28 cellular contexts compared by ENCODE assay signal in the genomic region with DNA sequence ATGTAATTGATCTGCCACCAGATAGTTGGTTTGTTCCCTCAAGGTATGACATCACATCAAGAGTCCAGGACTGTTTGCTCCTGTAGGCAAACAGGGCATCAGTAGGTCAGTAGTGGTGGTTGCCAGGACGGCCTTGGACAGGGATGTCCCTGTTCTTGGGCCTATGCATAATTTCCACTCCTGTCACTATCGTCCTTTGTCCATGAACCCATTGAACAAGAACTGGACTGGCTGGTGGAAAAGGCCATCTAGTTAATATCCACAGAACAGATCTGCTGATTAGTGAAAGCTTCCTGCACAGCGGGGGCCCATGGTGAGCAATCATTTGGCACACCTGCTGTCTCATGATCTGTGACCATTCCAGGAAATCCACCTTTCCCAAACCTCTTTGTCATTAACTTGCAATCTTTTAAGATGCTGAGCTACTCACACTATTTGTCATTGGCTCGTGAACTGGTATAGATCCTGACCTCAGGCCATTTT. TPM values are rescaled to one million over a fixed set of nuclear protein-coding genes. Genes with fewer than 3 reads are reported as not detected.
DNase-seq lines count a peak whose midpoint lies in the region; ATAC-seq, FAIRE-seq and TF ChIP-seq lines count a peak whose summit lies in the region.
"Had no signal": no experiment of that assay in that cellular context is flagged by ENCODE, and none has a peak within 500 bp of the region (broad histone marks: within the 10 kb centered on the region; RNA-seq: fewer than 3 reads in every experiment).

No MANE protein-coding gene starts in this region.

- in situ Hi-C loops in GM12878 (cut with MboI) = no loop called here

- intact Hi-C loops in GM12878 (cut with micrococcal nuclease; ENCODE audit: unreplicated experiment) = no loop called here

- no peak overlapping the region for H2AFZ ChIP-seq in GM12878 (ENCODE audit: control insufficient read depth, low read depth, low read length)
- H2AFZ ChIP-seq: GM23248, hepatocyte had no signal

- no peak for TF ChIP-seq RAD21 in GM12878 (IDR thresholded peaks at IDR 0.05; ENCODE audit: insufficient read depth, low read depth, low read length)

- ATAC-seq in GM12878 (no peak), GM18505 (IDR thresholded peaks at IDR 0.05; ENCODE audit: unreplicated experiment) (no peak)
- ATAC-seq: foreskin keratinocyte had no signal

- no peak for TF ChIP-seq EP300 in GM12878 (IDR thresholded peaks at IDR 0.05; ENCODE audit: borderline replicate concordance in 1 of 2, control insufficient read depth in 1 of 2, low read depth in 2 of 2, low read length in 2 of 2)

- no peak overlapping the region for H3K27ac ChIP-seq in GM12878 (ENCODE audit: control insufficient read depth, insufficient read depth)
- H3K27ac ChIP-seq: 22Rv1, foreskin keratinocyte, GM23248, hepatocyte, left ventricle myocardium inferior, sigmoid colon, upper lobe of left lung had no signal

- RAD21 ChIA-PET in GM12878 (lab: Charles Lee; ENCODE audit: unreplicated experiment) = no interaction called here

- FAIRE-seq in GM12878 (lab: Jason Lieb, UNC) = peak; percentile 38

- CTCF ChIA-PET in GM12878 (lab: Yijun Ruan, JAX) = interaction anchor here (1.3 kb wide), 1 partner anchor 12 kb away, joined by 4 read pairs; a partner anchor contains a TSS

- no peaks in the 10 kb centered on the region for H3K79me2 ChIP-seq in GM12878 (ENCODE audit: control insufficient read depth, insufficient read depth, low read length)
- H3K79me2 ChIP-seq: hepatocyte had no signal

- no TSS peak for BruUV-seq in GM12878 (replicated peaks; lab: Mats Ljungman, UMichigan)

- H3K36me3 ChIP-seq in GM12878 (ENCODE audit: control insufficient read depth in 2 of 2, insufficient read depth in 2 of 2, low read length in 1 of 2) = no peaks in the 10 kb centered on the region
- H3K36me3 ChIP-seq: left ventricle myocardium inferior, sigmoid colon, upper lobe of left lung had no signal

- TF ChIP-seq CTCF in GM12878 (IDR thresholded peaks at IDR 0.05 in 2 of 3, conservative IDR thresholded peaks at IDR 0.05 in 1 of 3; ENCODE audit: control insufficient read depth in 2 of 3, extremely low read depth in 1 of 3, insufficient read depth in 1 of 3, low read depth in 3 of 3, low read length in 3 of 3) = no peak

- SMC1A ChIA-PET in GM12878 (lab: Charles Lee; ENCODE audit: uncharacterized antibody, unreplicated experiment) = interaction anchor here (0.6 kb wide), 1 partner anchor 235 kb away, joined by 3 read pairs; no protein-coding TSS in a partner anchor

- DNase-seq in NCI-H1417 (lab: John Stamatoyannopoulos, UW) (peak in 2 of 3 experiments; percentile 4 to 26), NCI-H1417 treated with DMSO at 0.1 percent for 48 hours (lab: John Stamatoyannopoulos, UW) (no peak), GM12878 (ENCODE audit: low read depth, low spot score) (no peak), mucosa of gallbladder (ENCODE audit: low spot score) (peak; percentile 53)
- DNase-seq in stimulated activated CD4-positive, alpha-beta T cell treated with anti-CD3 and anti-CD28 coated beads, Interleukin-12 subunit alpha, Interleukin-12 subunit beta, amount 100 ng/mL, for 4 hours = no peak
- DNase-seq: activated CD4-positive, alpha-beta T cell treated with anti-CD3 and anti-CD28 coated beads for 48 hours; activated naive CD4-positive, alpha-beta T cell treated with anti-CD3 and anti-CD28 coated beads, Interleukin-2, amount 10 ng/mL, durations not matched to agents 7 days and 5 days; anterior cingulate cortex; cerebellar nuclear complex; DND-41; GM23248; immature natural killer cell; Karpas-422; left ventricle myocardium inferior; NCI-H1048; NCI-H2081 treated with DMSO at 0.1 percent for 48 hours; sigmoid colon; upper lobe of left lung had no signal

- H3K4me3 ChIP-seq in GM12878 = no peak overlapping the region
- H3K4me3 ChIP-seq: GM23248, hepatocyte, left ventricle myocardium inferior, sigmoid colon, upper lobe of left lung had no signal

- POLR2A ChIA-PET in GM12878 (lab: Charles Lee) = no interaction called here

- TF ChIP-seq POLR2A in GM12878 (IDR thresholded peaks at IDR 0.05; ENCODE audit: low read depth, low read length) (no peak), GM18505 (IDR thresholded peaks at IDR 0.05; ENCODE audit: borderline replicate concordance, extremely low read depth, insufficient read depth, insufficient read length) (no peak)

- no peaks in the 10 kb centered on the region for H3K27me3 ChIP-seq in GM12878 (replicated peaks in 1 of 2; ENCODE audit: control insufficient read depth in 2 of 2, insufficient read depth in 2 of 2, low read length in 1 of 2)
- H3K27me3 ChIP-seq: hepatocyte, sigmoid colon, upper lobe of left lung had no signal

- H3K4me2 ChIP-seq in GM12878 (ENCODE audit: control insufficient read depth, insufficient read depth) = no peak overlapping the region
- H3K4me2 ChIP-seq: hepatocyte had no signal

- no peaks in the 10 kb centered on the region for H3K9me3 ChIP-seq in GM12878 (replicated peaks; ENCODE audit: control insufficient read depth, insufficient read depth, low read length)
- H3K9me3 ChIP-seq: left ventricle myocardium inferior, sigmoid colon, upper lobe of left lung had no signal

- no peak overlapping the region for H3K9ac ChIP-seq in GM12878 (ENCODE audit: control insufficient read depth, insufficient read depth, low read length)
- H3K9ac ChIP-seq: GM23248 had no signal

- no peaks in the 10 kb centered on the region for H4K20me1 ChIP-seq in GM12878 (ENCODE audit: control insufficient read depth, insufficient read depth)

- H3K4me1 ChIP-seq in GM12878 (ENCODE audit: control insufficient read depth, insufficient read depth, low read length) = no peaks in the 10 kb centered on the region
- H3K4me1 ChIP-seq: foreskin keratinocyte, left ventricle myocardium inferior, upper lobe of left lung had no signal

- WGBS in GM12878 (ENCODE audit: insufficient coverage, insufficient replicate concordance, low lambda C conversion rate, missing lambda C conversion rate) = 43% methylated on average over 4 of the region's 4 CpGs

RNA-seq across cellular contexts. Expression of a gene that starts 12.4 kb away (rescaled TPM):
- total RNA-seq in GM12878 (2013; cell fraction: nucleolus; rRNA removed) = 114 and 128 TPM in 2 replicates
- total RNA-seq in GM12878 (2014; rRNA removed) (23.3 and 25.1 TPM in 2 replicates), GM12878 (2014; rRNA removed; fragmentation: Illumina TruSeq; extraction: Trizol) (22.3 and 22.7 TPM in 2 replicates), GM12878 (2021) (23.9 and 25.2 TPM in 2 replicates), mucosa of gallbladder (101 TPM)
- polyA plus RNA-seq in GM12878 (2011; ENCODE audit: low read depth) = 13.3 TPM
- polyA plus RNA-seq in GM12878 (2011; rRNA removed) (32.8 and 39.7 TPM in 2 replicates), GM12878 (2014; fragmentation: Illumina TruSeq; extraction: Trizol) (22.5 and 27.4 TPM in 2 replicates), GM12878 (2014; fragmentation: Nextera tagmentation; extraction: Ambion mirVana) (1 to 10 TPM; 3.0 to 4.9 TPM), GM12878 (2014; rRNA removed) (25.4 and 28.5 TPM in 2 replicates), GM12878 (2016; fragmentation: Nextera tagmentation; extraction: Ambion mirVana) (10 to 100 TPM; 18.2 to 20.2 TPM)
- 34.8 and 37.6 TPM in 2 replicates for polyA plus RNA-seq in GM12878 (2011; cell fraction: cytosol; rRNA removed)
- polyA plus RNA-seq in GM12878 (2011; cell fraction: nucleus; rRNA removed) = 76.6 and 77.5 TPM in 2 replicates
- 22.3 and 31.1 TPM in 2 replicates for polyA plus RNA-seq in GM12878 (2012)
- 18.5 and 31.0 TPM in 2 replicates for polyA minus RNA-seq in GM12878 (2011; rRNA and poly(A)+ RNA removed)
- 9.3 and 12.7 TPM in 2 replicates for polyA minus RNA-seq in GM12878 (2011; cell fraction: cytosol; rRNA and poly(A)+ RNA removed)
- polyA minus RNA-seq in GM12878 (2011; cell fraction: nucleus; rRNA and poly(A)+ RNA removed) = 21.2 and 34.4 TPM in 2 replicates

RNA-seq across cellular contexts. Expression of a gene that starts 44.3 kb away (rescaled TPM):
- total RNA-seq in GM12878 (2013; cell fraction: nucleolus; rRNA removed) = 9.4 and 11.8 TPM in 2 replicates
- total RNA-seq in GM12878 (2014; rRNA removed) (0.56 and 0.98 TPM in 2 replicates), GM12878 (2014; rRNA removed; fragmentation: Illumina TruSeq; extraction: Trizol) (0.63 and 1.6 TPM in 2 replicates), GM12878 (2021) (0.82 and 1.2 TPM in 2 replicates), mucosa of gallbladder (3.3 TPM)
- 1.00 TPM for polyA plus RNA-seq in GM12878 (2011; ENCODE audit: low read depth)
- polyA plus RNA-seq in GM12878 (2011; rRNA removed) (0.67 and 1.2 TPM in 2 replicates), GM12878 (2014; fragmentation: Illumina TruSeq; extraction: Trizol) (0.48 and 0.92 TPM in 2 replicates), GM12878 (2014; fragmentation: Nextera tagmentation; extraction: Ambion mirVana) (under 1 TPM; 0.42 to 0.77 TPM), GM12878 (2014; rRNA removed) (0.51 and 1.2 TPM in 2 replicates), GM12878 (2016; fragmentation: Nextera tagmentation; extraction: Ambion mirVana) (under 1 TPM; 0.58 to 0.82 TPM)
- 0.62 and 0.78 TPM in 2 replicates for polyA plus RNA-seq in GM12878 (2011; cell fraction: cytosol; rRNA removed)
- polyA plus RNA-seq in GM12878 (2011; cell fraction: nucleus; rRNA removed) = 1.2 and 2.2 TPM in 2 replicates
- 1.3 and 3.3 TPM in 2 replicates for polyA plus RNA-seq in GM12878 (2012)
- polyA minus RNA-seq in GM12878 (2011; rRNA and poly(A)+ RNA removed) = 0.46 and 0.51 TPM in 2 replicates
- polyA minus RNA-seq in GM12878 (2011; cell fraction: cytosol; rRNA and poly(A)+ RNA removed) = not detected in 2 replicates
- polyA minus RNA-seq in GM12878 (2011; cell fraction: nucleus; rRNA and poly(A)+ RNA removed) = 0.73 and 1.2 TPM in 2 replicates
- total RNA-seq: foreskin keratinocyte, mononuclear cell had no signal
- polyA plus RNA-seq: foreskin keratinocyte, GM23248, neural cell had no signal

RNA-seq across cellular contexts. Expression of a gene that starts 44.4 kb away (rescaled TPM):
- total RNA-seq in GM12878 (2013; cell fraction: nucleolus; rRNA removed) = 18.1 and 20.0 TPM in 2 replicates
- total RNA-seq in GM12878 (2014; rRNA removed) = 1.4 and 2.1 TPM in 2 replicates
- total RNA-seq in GM12878 (2014; rRNA removed; fragmentation: Illumina TruSeq; extraction: Trizol) = 1.2 and 1.3 TPM in 2 replicates
- 3.1 and 5.1 TPM in 2 replicates for total RNA-seq in GM12878 (2021)
- 2.6 TPM for polyA plus RNA-seq in GM12878 (2011; ENCODE audit: low read depth)
- 4.0 and 5.3 TPM in 2 replicates for polyA plus RNA-seq in GM12878 (2011; rRNA removed)
- polyA plus RNA-seq in GM12878 (2011; cell fraction: cytosol; rRNA removed) = 3.2 and 4.8 TPM in 2 replicates
- 34.5 and 36.3 TPM in 2 replicates for polyA plus RNA-seq in GM12878 (2011; cell fraction: nucleus; rRNA removed)
- polyA plus RNA-seq in GM12878 (2012) = 5.5 and 10.1 TPM in 2 replicates
- polyA plus RNA-seq in GM12878 (2014; fragmentation: Illumina TruSeq; extraction: Trizol) = 2.6 and 2.9 TPM in 2 replicates
- polyA plus RNA-seq in GM12878 (2014; fragmentation: Nextera tagmentation; extraction: Ambion mirVana) = under 1 TPM in 1 of 2 experiments, not detected in 1; 0.02 TPM
- 4.5 and 5.3 TPM in 2 replicates for polyA plus RNA-seq in GM12878 (2014; rRNA removed)
- 1 to 10 TPM in 1 of 2 experiments, under 1 TPM in 1; 0.25 to 1.2 TPM for polyA plus RNA-seq in GM12878 (2016; fragmentation: Nextera tagmentation; extraction: Ambion mirVana)
- 2.3 and 3.1 TPM in 2 replicates for polyA minus RNA-seq in GM12878 (2011; rRNA and poly(A)+ RNA removed)
- 0.67 and 1.7 TPM in 2 replicates for polyA minus RNA-seq in GM12878 (2011; cell fraction: cytosol; rRNA and poly(A)+ RNA removed)
- 3.0 and 8.3 TPM in 2 replicates for polyA minus RNA-seq in GM12878 (2011; cell fraction: nucleus; rRNA and poly(A)+ RNA removed)
- total RNA-seq in mucosa of gallbladder = 11.1 TPM

RNA-seq across cellular contexts. Expression of a gene that starts 58.2 kb away (rescaled TPM):
- 0.04 and 0.05 TPM in 2 replicates for total RNA-seq in GM12878 (2013; cell fraction: nucleolus; rRNA removed)
- total RNA-seq in GM12878 (2014; rRNA removed) = under 0.01 and 0.05 TPM in 2 replicates
- total RNA-seq in GM12878 (2014; rRNA removed; fragmentation: Illumina TruSeq; extraction: Trizol) = under 0.01 and 0.04 TPM in 2 replicates
- 0.03 TPM in 1 of 2 replicates, not detected in the other for total RNA-seq in GM12878 (2021)
- polyA plus RNA-seq in GM12878 (2011; ENCODE audit: low read depth) = 0.03 TPM
- polyA plus RNA-seq in GM12878 (2011; rRNA removed) = not detected in 2 replicates
- polyA plus RNA-seq in GM12878 (2011; cell fraction: cytosol; rRNA removed) = not detected in 2 replicates
- 0.01 TPM in 2 replicates for polyA plus RNA-seq in GM12878 (2011; cell fraction: nucleus; rRNA removed)
- polyA plus RNA-seq in GM12878 (2012) = 0.03 TPM in 2 replicates
- polyA plus RNA-seq in GM12878 (2014; fragmentation: Illumina TruSeq; extraction: Trizol) = 0.01 TPM in 1 of 2 replicates, not detected in the other
- under 1 TPM in 1 of 2 experiments, not detected in 1; under 0.01 TPM for polyA plus RNA-seq in GM12878 (2014; fragmentation: Nextera tagmentation; extraction: Ambion mirVana)
- polyA plus RNA-seq in GM12878 (2014; rRNA removed) = 0.01 TPM in 2 replicates
- under 1 TPM in 1 of 2 experiments, not detected in 1; 0.01 TPM for polyA plus RNA-seq in GM12878 (2016; fragmentation: Nextera tagmentation; extraction: Ambion mirVana)
- not detected in 2 replicates for polyA minus RNA-seq in GM12878 (2011; rRNA and poly(A)+ RNA removed)
- not detected in 2 replicates for polyA minus RNA-seq in GM12878 (2011; cell fraction: cytosol; rRNA and poly(A)+ RNA removed)
- not detected in 2 replicates for polyA minus RNA-seq in GM12878 (2011; cell fraction: nucleus; rRNA and poly(A)+ RNA removed)
- 0.03 TPM for total RNA-seq in mucosa of gallbladder
- total RNA-seq: GM23248, HT-29, mononuclear cell, NCI-H460, RPMI7951 had no signal
- polyA plus RNA-seq: esophagus, foreskin keratinocyte, GM23248, immature natural killer cell had no signal

Comparison
In these comparisons a context has a peak if more than half of its experiments do, and no peak if none do; other contexts are left out.
1. DNase-seq: peak in NCI-H1417 (2 of 3) and mucosa of gallbladder (single experiment); none in NCI-H1417 treated with DMSO at 0.1 percent for 48 hours (single experiment), GM12878 (single experiment) and stimulated activated CD4-positive, alpha-beta T cell treated with anti-CD3 and anti-CD28 coated beads, Interleukin-12 subunit alpha, Interleukin-12 subunit beta, amount 100 ng/mL, for 4 hours (single experiment).